26 cellular contexts compared by ENCODE assay signal in genomic region chr11:46343520-46343919, GRCh38. TPM values are rescaled to one million over a fixed set of nuclear protein-coding genes. Genes with fewer than 3 reads are reported as not detected.
A peak's percentile ranks its signal among the peaks of the same experiment; 100 is the strongest.
DNase-seq lines count a peak whose midpoint lies in the region; ATAC-seq, FAIRE-seq and TF ChIP-seq lines count a peak whose summit lies in the region.
"Had no signal": no experiment of that assay in that cellular context is flagged by ENCODE, and none has a peak within 500 bp of the region (broad histone marks: within the 10 kb centered on the region; RNA-seq: fewer than 3 reads in every experiment).

No MANE protein-coding gene starts in this region.

- no peaks in the 10 kb centered on the region for H3K36me3 Mint-ChIP-seq in astrocyte (ENCODE audit: low read depth, unreplicated experiment)
- H3K36me3 Mint-ChIP-seq: memory B cell had no signal

- no TSS peak for BruUV-seq in HepG2 (replicated peaks; lab: Mats Ljungman, UMichigan)

- H3K36me3 ChIP-seq in HepG2 (replicated peaks in 1 of 2; ENCODE audit: control insufficient read depth in 1 of 2, insufficient read depth in 2 of 2, low read length in 2 of 2) (no peaks in the 10 kb centered on the region), right lobe of liver (no peaks in the 10 kb centered on the region), astrocyte (ENCODE audit: insufficient read depth, low read length) (no peaks in the 10 kb centered on the region), mesendoderm (ENCODE audit: control insufficient read depth, insufficient read depth, low read length) (no peaks in the 10 kb centered on the region)

- H3K18ac ChIP-seq in mesendoderm (ENCODE audit: low read length), result no peak overlapping the region

- no peak overlapping the region for H3K27ac ChIP-seq in HepG2 (ENCODE audit: extremely low read length, insufficient read depth, low read length)
- H3K27ac ChIP-seq in right lobe of liver, result no peak overlapping the region
- no peak overlapping the region for H3K27ac ChIP-seq in astrocyte (ENCODE audit: low read depth, low read length)
- peak overlapping the region; percentile 19 for H3K27ac ChIP-seq in mesendoderm (ENCODE audit: low read depth, low read length)
- H3K27ac ChIP-seq: psoas muscle had no signal

- peaks cover 24% of the 10 kb centered on the region for H3K4me1 Mint-ChIP-seq in astrocyte (ENCODE audit: low read depth, unreplicated experiment)

- no peaks in the 10 kb centered on the region for H3K9me3 Mint-ChIP-seq in astrocyte (ENCODE audit: unreplicated experiment)
- H3K9me3 Mint-ChIP-seq: CD8-positive, alpha-beta T cell; memory B cell; stimulated activated naive CD8-positive, alpha-beta T cell treated with anti-CD3 and anti-CD28 coated beads, Interleukin-15, amount 100 ng/mL, for 72 hours had no signal

- peaks cover 8% of the 10 kb centered on the region for H3K79me2 ChIP-seq in HepG2 (ENCODE audit: insufficient read depth, low read length)
- peaks cover 10% of the 10 kb centered on the region for H3K79me2 ChIP-seq in astrocyte (ENCODE audit: insufficient read depth, low read length)
- H3K79me2 ChIP-seq in mesendoderm (ENCODE audit: control insufficient read depth, insufficient read depth, low read length), result peaks cover 8% of the 10 kb centered on the region

- H3K79me1 ChIP-seq in mesendoderm (ENCODE audit: low read length), result peaks cover 7% of the 10 kb centered on the region

- peak overlapping the region; percentile 52 for H3K4me3 Mint-ChIP-seq in astrocyte (ENCODE audit: unreplicated experiment)
- H3K4me3 Mint-ChIP-seq: CD8-positive, alpha-beta T cell; memory B cell; stimulated activated naive CD8-positive, alpha-beta T cell treated with anti-CD3 and anti-CD28 coated beads, Interleukin-15, amount 100 ng/mL, for 72 hours had no signal

- H3K27ac Mint-ChIP-seq in astrocyte (ENCODE audit: unreplicated experiment), result peak overlapping the region; percentile 15
- H3K27ac Mint-ChIP-seq: memory B cell; stimulated activated naive CD8-positive, alpha-beta T cell treated with anti-CD3 and anti-CD28 coated beads, Interleukin-15, amount 100 ng/mL, for 72 hours had no signal

- in situ Hi-C loops in HepG2 (cut with HindIII; ENCODE audit: extremely low pct_ligation_motif_present, low pct_unique_long_range_greater_than_20kb), result no loop called here

- no peak overlapping the region for H2BK15ac ChIP-seq in mesendoderm (replicated peaks; ENCODE audit: low read depth)

- peaks cover 2 to 37% of the 10 kb centered on the region in 2 experiments; a peak in 4 of 5 replicates for H3K27me3 ChIP-seq in HepG2 (ENCODE audit: control insufficient read depth in 1 of 2, insufficient read depth in 2 of 2, low read length in 2 of 2)
- H3K27me3 ChIP-seq in right lobe of liver, result no peaks in the 10 kb centered on the region
- H3K27me3 ChIP-seq in astrocyte (ENCODE audit: insufficient read depth, low read length), result no peaks in the 10 kb centered on the region
- no peaks in the 10 kb centered on the region for H3K27me3 ChIP-seq in mesendoderm (ENCODE audit: insufficient read depth, low read length, poor library complexity)

- no peak overlapping the region for H2BK120ac ChIP-seq in mesendoderm (ENCODE audit: low read depth, low read length)

- CTCF ChIA-PET in HepG2 (lab: Yijun Ruan, JAX; ENCODE audit: low intra/inter-chr PET ratio, low total read pairs), result no interaction called here

- POLR2A ChIA-PET in HepG2 (lab: Yijun Ruan, JAX), result interaction anchor here (0.9 to 1.6 kb wide), 2 partner anchors 100 to 422 kb away, joined by 3 to 8 read pairs; no protein-coding TSS in a partner anchor

- no peak overlapping the region for H4K5ac ChIP-seq in mesendoderm (ENCODE audit: low read length)

- H2AFZ ChIP-seq in HepG2 (ENCODE audit: low read length) (no peak overlapping the region), astrocyte (ENCODE audit: low read depth, low read length) (no peak overlapping the region)

- H3K4me3 ChIP-seq in HepG2 (replicated peaks in 1 of 3; ENCODE audit: insufficient read depth in 1 of 3, low read depth in 2 of 3, low read length in 3 of 3) (0 out of 6 replicates have a peak overlapping the region, but pooled peaks of 1 of the 3 experiments have one; percentile 17), right lobe of liver (no peak overlapping the region), astrocyte (ENCODE audit: insufficient read depth, low read depth, low read length) (no peak overlapping the region), mesendoderm (ENCODE audit: low read length) (no peak overlapping the region)
- H3K4me3 ChIP-seq: psoas muscle, skin epidermis had no signal

- H3K4ac ChIP-seq in mesendoderm (ENCODE audit: low read depth, low read length), result no peak overlapping the region

- no peak overlapping the region for H3K23ac ChIP-seq in mesendoderm (ENCODE audit: low read length)

- H2AK5ac ChIP-seq in mesendoderm (ENCODE audit: low read length), result no peak overlapping the region

- no peak overlapping the region for H4K8ac ChIP-seq in mesendoderm (ENCODE audit: low read depth, low read length)

- H2BK5ac ChIP-seq in mesendoderm (ENCODE audit: low read length), result peak overlapping the region; percentile 47

- intact Hi-C loops in HepG2 (cut with micrococcal nuclease; ENCODE audit: unreplicated experiment), result no loop called here
- intact Hi-C loops in right lobe of liver (cut with DNase I), result no loop called here

- no peak for TF ChIP-seq CTCF in HepG2 (CRISPR knock-in tag; IDR thresholded peaks at IDR 0.05)
- TF ChIP-seq CTCF in right lobe of liver (IDR thresholded peaks at IDR 0.05), result no peak
- no peak for TF ChIP-seq CTCF in astrocyte (IDR thresholded peaks at IDR 0.05; ENCODE audit: insufficient read depth, low read depth, low read length)

- TF ChIP-seq EP300 in HepG2 (IDR thresholded peaks at IDR 0.05; ENCODE audit: low read depth in 2 of 2, low read length in 2 of 2) (no peak), HepG2 (CRISPR knock-in tag; IDR thresholded peaks at IDR 0.05; ENCODE audit: borderline replicate concordance) (no peak)

- H3K4me1 ChIP-seq in HepG2 (ENCODE audit: insufficient read depth, low read length) (peaks cover 53% of the 10 kb centered on the region), right lobe of liver (peaks cover 0 to 7% (median 2%) of the 10 kb centered on the region in 4 donors), astrocyte (ENCODE audit: insufficient read depth, low read length) (peaks cover 19% of the 10 kb centered on the region), mesendoderm (ENCODE audit: control insufficient read depth, low read depth, low read length) (peaks cover 33% of the 10 kb centered on the region)

- FAIRE-seq in HepG2 (lab: Jason Lieb, UNC) (peak; percentile 12), astrocyte (lab: Jason Lieb, UNC) (no peak), urothelium cell line (lab: Jason Lieb, UNC) (no peak)

- no peaks in the 10 kb centered on the region for H3K9me3 ChIP-seq in HepG2 (ENCODE audit: low read length)
- no peaks in the 10 kb centered on the region for H3K9me3 ChIP-seq in right lobe of liver
- H3K9me3 ChIP-seq in astrocyte (ENCODE audit: insufficient read depth, low read depth, low read length), result no peaks in the 10 kb centered on the region
- H3K9me3 ChIP-seq: psoas muscle had no signal

- H3K9ac ChIP-seq in HepG2 (ENCODE audit: insufficient read depth, low read depth, low read length), result no peak overlapping the region
- H3K9ac ChIP-seq in astrocyte (ENCODE audit: low read length), result no peak overlapping the region
- H3K9ac ChIP-seq in mesendoderm (ENCODE audit: low read length), result no peak overlapping the region

- no peak for TF ChIP-seq RAD21 in HepG2 (CRISPR knock-in tag; IDR thresholded peaks at IDR 0.05)

- H3K27me3 Mint-ChIP-seq in astrocyte (ENCODE audit: low read depth, unreplicated experiment), result peaks cover 2% of the 10 kb centered on the region
- H3K27me3 Mint-ChIP-seq: stimulated activated naive CD8-positive, alpha-beta T cell treated with anti-CD3 and anti-CD28 coated beads, Interleukin-15, amount 100 ng/mL, for 72 hours had no signal

- ATAC-seq in HepG2 (no peak), right lobe of liver (no peak), GM21390 (IDR thresholded peaks at IDR 0.05; ENCODE audit: unreplicated experiment) (no peak)
- ATAC-seq: CD8-positive, alpha-beta T cell; psoas muscle; stimulated activated naive CD8-positive, alpha-beta T cell treated with anti-CD3 and anti-CD28 coated beads, Interleukin-15, amount 100 ng/mL, for 72 hours had no signal

- H3K4me2 ChIP-seq in HepG2 (ENCODE audit: low read depth, low read length), result peak overlapping the region; percentile 47
- H3K4me2 ChIP-seq in astrocyte (ENCODE audit: low read length), result no peak overlapping the region
- H3K4me2 ChIP-seq in mesendoderm (ENCODE audit: low read length), result no peak overlapping the region

- TF ChIP-seq POLR2A in HepG2 (IDR thresholded peaks at IDR 0.05; ENCODE audit: insufficient read depth in 1 of 2, low read depth in 2 of 2, low read length in 2 of 2) (no peak), right lobe of liver (IDR thresholded peaks at IDR 0.05) (no peak)

- WGBS in HepG2 (ENCODE audit: low lambda C conversion rate), result 3% methylated on average over 3 of the region's 3 CpGs
- WGBS in right lobe of liver (ENCODE audit: insufficient coverage, low coverage, low lambda C conversion rate, missing lambda C conversion rate), result 57% methylated on average over 3 of the region's 3 CpGs
- no CpG with 5 or more reads among the region's 3 CpGs for WGBS in mesendoderm (ENCODE audit: extremely low coverage, insufficient coverage, low lambda C conversion rate)

- peak; percentile 50 for DNase-seq in HepG2 (ENCODE audit: low spot score)
- DNase-seq in right lobe of liver, result no peak
- DNase-seq in astrocyte (ENCODE audit: low read depth), result no peak
- DNase-seq in mesendoderm, result peak; percentile 67
- DNase-seq in cerebellum (ENCODE audit: low spot score), result no peak
- no peak for DNase-seq in inferior parietal cortex (ENCODE audit: extremely low spot score)
- no peak for DNase-seq in urothelium cell line (ENCODE audit: low spot score)
- DNase-seq: activated CD4-positive, alpha-beta T cell treated with anti-CD3 and anti-CD28 coated beads for 4 hours; activated CD8-positive, alpha-beta memory T cell treated with anti-CD3 and anti-CD28 coated beads, Interleukin-2, amount 50 U/mL, for 4 hours; activated effector memory CD4-positive, alpha-beta T cell treated with anti-CD3 and anti-CD28 coated beads, Interleukin-2, amount 50 U/mL, for 16 hours; aorta; CD8-positive, alpha-beta T cell; cerebellar nuclear complex; effector memory CD4-positive, alpha-beta T cell; head of caudate nucleus; KG1; NCI-H187; NCI-H446; psoas muscle; stimulated activated CD4-positive, alpha-beta T cell treated with anti-CD3 and anti-CD28 coated beads, Interleukin-2, amount 100 ng/mL, for 48 hours; stimulated activated naive CD8-positive, alpha-beta T cell treated with anti-CD3 and anti-CD28 coated beads, Interleukin-15, amount 100 ng/mL, for 72 hours had no signal

- peak overlapping the region; percentile 75 for H3K56ac ChIP-seq in mesendoderm (ENCODE audit: low read length)

- H4K20me1 ChIP-seq in HepG2 (ENCODE audit: insufficient read depth, low read length) (no peaks in the 10 kb centered on the region), astrocyte (ENCODE audit: insufficient read depth, low read length) (peaks cover 8% of the 10 kb centered on the region)

RNA-seq across cellular contexts. Expression of gene DGKZ, which starts 3.7 kb away (rescaled TPM):
- total RNA-seq in HepG2 (2016; rRNA removed; fragmentation: Illumina TruSeq; extraction: Trizol) (14.6 and 20.7 TPM in 2 replicates), right lobe of liver (10 to 100 TPM; 10.7 to 57.9 (median 16.0) TPM), astrocyte (53.8 and 59.3 TPM in 2 replicates), cerebellum (48.1 TPM)
- 11.9 and 13.2 TPM in 2 replicates for total RNA-seq in HepG2 (2016; cell fraction: cytosol; rRNA removed; fragmentation: Illumina TruSeq; extraction: Trizol; ENCODE audit: low read depth)
- 11.6 and 19.8 TPM in 2 replicates for total RNA-seq in HepG2 (2016; cell fraction: insoluble cytoplasmic fraction; rRNA removed; fragmentation: Illumina TruSeq; extraction: Trizol)
- 26.9 and 29.6 TPM in 2 replicates for total RNA-seq in HepG2 (2016; cell fraction: membrane; rRNA removed; fragmentation: Illumina TruSeq; extraction: Trizol)
- total RNA-seq in HepG2 (2016; cell fraction: nucleus; rRNA removed; fragmentation: Illumina TruSeq; extraction: Trizol), result 18.5 and 22.1 TPM in 2 replicates
- 15.8 and 17.6 TPM in 2 replicates for polyA plus RNA-seq in HepG2 (2011; rRNA removed)
- polyA plus RNA-seq in HepG2 (2011; cell fraction: cytosol; rRNA removed), result 8.8 and 15.2 TPM in 2 replicates
- 108 and 162 TPM in 2 replicates for polyA plus RNA-seq in HepG2 (2011; cell fraction: nucleus; rRNA removed)
- 11.6 and 19.4 TPM in 2 replicates for polyA plus RNA-seq in HepG2 (2012)
- 18.6 and 18.8 TPM in 2 replicates for polyA plus RNA-seq in HepG2 (2016; cell fraction: cytosol; fragmentation: Illumina TruSeq; extraction: Trizol; ENCODE audit: low read depth)
- 21.9 and 30.3 TPM in 2 replicates for polyA plus RNA-seq in HepG2 (2016; cell fraction: insoluble cytoplasmic fraction; fragmentation: Illumina TruSeq; extraction: Trizol; ENCODE audit: low read depth)
- polyA plus RNA-seq in HepG2 (2016; cell fraction: membrane; fragmentation: Illumina TruSeq; extraction: Trizol; ENCODE audit: low read depth), result 44.5 and 49.9 TPM in 2 replicates
- 65.9 and 71.9 TPM in 2 replicates for polyA plus RNA-seq in HepG2 (2016; cell fraction: nucleus; fragmentation: Illumina TruSeq; extraction: Trizol; ENCODE audit: insufficient read depth, low read depth)
- polyA minus RNA-seq in HepG2 (2011; rRNA and poly(A)+ RNA removed; ENCODE audit: low replicate concordance), result 43.2 and 71.9 TPM in 2 replicates
- polyA minus RNA-seq in HepG2 (2011; cell fraction: cytosol; rRNA and poly(A)+ RNA removed), result 12.3 and 14.8 TPM in 2 replicates
- 15.9 and 16.9 TPM in 2 replicates for polyA minus RNA-seq in HepG2 (2011; cell fraction: nucleus; rRNA and poly(A)+ RNA removed)
- polyA plus RNA-seq in mesendoderm (2013, experiment 1 of 2), result 67.4 TPM
- polyA plus RNA-seq in mesendoderm (2013, experiment 2 of 2), result 62.6 TPM

RNA-seq across cellular contexts. Expression of gene MDK, which starts 37.9 kb away (rescaled TPM):
- 149 and 312 TPM in 2 replicates for total RNA-seq in HepG2 (2016; rRNA removed; fragmentation: Illumina TruSeq; extraction: Trizol)
- total RNA-seq in HepG2 (2016; cell fraction: cytosol; rRNA removed; fragmentation: Illumina TruSeq; extraction: Trizol; ENCODE audit: low read depth), result 310 and 356 TPM in 2 replicates
- total RNA-seq in HepG2 (2016; cell fraction: insoluble cytoplasmic fraction; rRNA removed; fragmentation: Illumina TruSeq; extraction: Trizol), result 138 and 308 TPM in 2 replicates
- 284 and 347 TPM in 2 replicates for total RNA-seq in HepG2 (2016; cell fraction: membrane; rRNA removed; fragmentation: Illumina TruSeq; extraction: Trizol)
- total RNA-seq in HepG2 (2016; cell fraction: nucleus; rRNA removed; fragmentation: Illumina TruSeq; extraction: Trizol), result 197 and 254 TPM in 2 replicates
- 355 and 407 TPM in 2 replicates for polyA plus RNA-seq in HepG2 (2011; rRNA removed)
- polyA plus RNA-seq in HepG2 (2011; cell fraction: cytosol; rRNA removed), result 510 and 850 TPM in 2 replicates
- 205 and 210 TPM in 2 replicates for polyA plus RNA-seq in HepG2 (2011; cell fraction: nucleus; rRNA removed)
- 127 and 170 TPM in 2 replicates for polyA plus RNA-seq in HepG2 (2012)
- polyA plus RNA-seq in HepG2 (2016; cell fraction: cytosol; fragmentation: Illumina TruSeq; extraction: Trizol; ENCODE audit: low read depth), result 699 and 772 TPM in 2 replicates
- 298 and 351 TPM in 2 replicates for polyA plus RNA-seq in HepG2 (2016; cell fraction: insoluble cytoplasmic fraction; fragmentation: Illumina TruSeq; extraction: Trizol; ENCODE audit: low read depth)
- 584 and 631 TPM in 2 replicates for polyA plus RNA-seq in HepG2 (2016; cell fraction: membrane; fragmentation: Illumina TruSeq; extraction: Trizol; ENCODE audit: low read depth)
- polyA plus RNA-seq in HepG2 (2016; cell fraction: nucleus; fragmentation: Illumina TruSeq; extraction: Trizol; ENCODE audit: insufficient read depth, low read depth), result 829 and 892 TPM in 2 replicates
- 1.3 and 126 TPM in 2 replicates for polyA minus RNA-seq in HepG2 (2011; rRNA and poly(A)+ RNA removed; ENCODE audit: low replicate concordance)
- 66.8 and 86.0 TPM in 2 replicates for polyA minus RNA-seq in HepG2 (2011; cell fraction: cytosol; rRNA and poly(A)+ RNA removed)
- 18.5 and 19.3 TPM in 2 replicates for polyA minus RNA-seq in HepG2 (2011; cell fraction: nucleus; rRNA and poly(A)+ RNA removed)
- 1 to 10 TPM in 5 of 6 experiments, under 1 TPM in 1; 0.35 to 6.4 (median 4.2) TPM for total RNA-seq in right lobe of liver
- total RNA-seq in astrocyte, result 277 and 325 TPM in 2 replicates
- polyA plus RNA-seq in mesendoderm (2013, experiment 1 of 2), result 371 TPM
- 374 TPM for polyA plus RNA-seq in mesendoderm (2013, experiment 2 of 2)
- 46.8 TPM for total RNA-seq in cerebellum

RNA-seq across cellular contexts. Expression of gene CHRM4, which starts 48.1 kb away (rescaled TPM):
- total RNA-seq in HepG2 (2016; rRNA removed; fragmentation: Illumina TruSeq; extraction: Trizol) (0.13 TPM in 1 of 2 replicates, not detected in the other), right lobe of liver (not detected), astrocyte (0.27 and 0.43 TPM in 2 replicates), cerebellum (2.6 TPM)
- not detected in 2 replicates for total RNA-seq in HepG2 (2016; cell fraction: cytosol; rRNA removed; fragmentation: Illumina TruSeq; extraction: Trizol; ENCODE audit: low read depth)
- 0.11 TPM in 1 of 2 replicates, not detected in the other for total RNA-seq in HepG2 (2016; cell fraction: insoluble cytoplasmic fraction; rRNA removed; fragmentation: Illumina TruSeq; extraction: Trizol)
- total RNA-seq in HepG2 (2016; cell fraction: membrane; rRNA removed; fragmentation: Illumina TruSeq; extraction: Trizol), result 0.15 TPM in 1 of 2 replicates, not detected in the other
- total RNA-seq in HepG2 (2016; cell fraction: nucleus; rRNA removed; fragmentation: Illumina TruSeq; extraction: Trizol), result 0.25 TPM in 1 of 2 replicates, not detected in the other
- 0.21 and 0.22 TPM in 2 replicates for polyA plus RNA-seq in HepG2 (2011; rRNA removed)
- 0.12 and 0.19 TPM in 2 replicates for polyA plus RNA-seq in HepG2 (2011; cell fraction: cytosol; rRNA removed)
- 0.43 and 0.85 TPM in 2 replicates for polyA plus RNA-seq in HepG2 (2011; cell fraction: nucleus; rRNA removed)
- polyA plus RNA-seq in HepG2 (2012), result 0.27 TPM in 1 of 2 replicates, not detected in the other
- 0.08 TPM in 1 of 2 replicates, not detected in the other for polyA plus RNA-seq in HepG2 (2016; cell fraction: cytosol; fragmentation: Illumina TruSeq; extraction: Trizol; ENCODE audit: low read depth)
- polyA plus RNA-seq in HepG2 (2016; cell fraction: insoluble cytoplasmic fraction; fragmentation: Illumina TruSeq; extraction: Trizol; ENCODE audit: low read depth), result 0.15 TPM in 1 of 2 replicates, not detected in the other
- polyA plus RNA-seq in HepG2 (2016; cell fraction: membrane; fragmentation: Illumina TruSeq; extraction: Trizol; ENCODE audit: low read depth), result 0.21 TPM in 1 of 2 replicates, not detected in the other
- polyA plus RNA-seq in HepG2 (2016; cell fraction: nucleus; fragmentation: Illumina TruSeq; extraction: Trizol; ENCODE audit: insufficient read depth, low read depth), result 0.41 TPM in 1 of 2 replicates, not detected in the other
- polyA minus RNA-seq in HepG2 (2011; rRNA and poly(A)+ RNA removed; ENCODE audit: low replicate concordance), result 0.58 and 0.90 TPM in 2 replicates
- polyA minus RNA-seq in HepG2 (2011; cell fraction: cytosol; rRNA and poly(A)+ RNA removed), result not detected in 2 replicates
- 0.50 and 0.52 TPM in 2 replicates for polyA minus RNA-seq in HepG2 (2011; cell fraction: nucleus; rRNA and poly(A)+ RNA removed)
- 0.14 TPM for polyA plus RNA-seq in mesendoderm (2013, experiment 1 of 2)
- polyA plus RNA-seq in mesendoderm (2013, experiment 2 of 2), result 0.15 TPM
- total RNA-seq: psoas muscle, RPMI7951 had no signal
- polyA plus RNA-seq: AG04450, psoas muscle had no signal

Comparison
In these comparisons a context has a peak if more than half of its experiments do, and no peak if none do; other contexts are left out.
1. DNase-seq: peak in HepG2 (single experiment) and mesendoderm (single experiment); none in right lobe of liver (0 of 3), astrocyte (single experiment), cerebellum (single experiment), inferior parietal cortex (single experiment) and urothelium cell line (single experiment).